26 cellular contexts compared by ENCODE assay signal in the genomic region with DNA sequence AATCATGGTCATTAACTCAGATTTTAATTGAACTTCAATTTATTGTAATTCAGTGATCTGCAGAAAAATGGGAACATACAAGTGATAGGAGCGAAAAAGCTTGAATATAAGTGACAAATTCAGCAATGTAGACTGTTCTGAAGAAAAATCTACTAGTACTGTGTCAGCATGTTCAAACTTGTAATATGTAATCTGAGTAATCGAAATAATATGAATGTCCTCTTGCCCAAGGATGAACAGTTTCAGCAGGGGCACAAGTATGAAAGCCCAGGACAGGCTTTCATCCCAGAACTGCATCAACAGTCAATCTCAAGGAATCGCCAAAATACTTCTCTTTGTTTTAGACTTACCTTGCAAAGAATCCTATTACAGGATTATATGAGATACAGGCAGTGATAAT.
DNase-seq lines count a peak whose midpoint lies in the region; FAIRE-seq and TF ChIP-seq lines count a peak whose summit lies in the region.
"Had no signal": no experiment of that assay in that cellular context is flagged by ENCODE, and none has a peak within 500 bp of the region (broad histone marks: within the 10 kb centered on the region; RNA-seq: fewer than 3 reads in every experiment).

No MANE protein-coding gene starts in this region.

- no peak overlapping the region for H3K14ac ChIP-seq in mesenchymal stem cell (ENCODE audit: low read length in 2 of 2)

- 100% methylated on average over 2 of the region's 3 CpGs for whole genome bisulfite sequencing in mesenchymal stem cell

- H3K4me1 Mint-ChIP-seq in CD8-positive, alpha-beta memory T cell, result no peaks in the 10 kb centered on the region
- H3K4me1 Mint-ChIP-seq: B cell had no signal

- FAIRE-seq in endothelial cell of umbilical vein (lab: Jason Lieb, UNC), result no peak

- peaks cover 24% of the 10 kb centered on the region for H3K4me1 ChIP-seq in ACC112 (ENCODE audit: control insufficient read depth, insufficient read depth, low read length, unreplicated experiment)
- peaks cover 29% of the 10 kb centered on the region for H3K4me1 ChIP-seq in endothelial cell of umbilical vein (ENCODE audit: control insufficient read depth, extremely low read depth, insufficient read depth, low read length)
- H3K4me1 ChIP-seq in mesenchymal stem cell (ENCODE audit: control insufficient read depth, insufficient read depth, low read depth, low read length), result no peaks in the 10 kb centered on the region
- H3K4me1 ChIP-seq in CD8-positive, alpha-beta memory T cell (ENCODE audit: insufficient read depth, low read length), result no peaks in the 10 kb centered on the region
- H3K4me1 ChIP-seq: colonic mucosa, left lung, parathyroid adenoma, right lobe of liver, tibial nerve had no signal

- intact Hi-C loops in endothelial cell of umbilical vein (cut with micrococcal nuclease), result loop anchor here (2.0 to 10.0 kb wide), 2 partner anchors 320 to 1824 kb away; no protein-coding TSS in a partner anchor

- H3K4me3 ChIP-seq in ACC112 (ENCODE audit: low read depth, low read length) (no peak overlapping the region), endothelial cell of umbilical vein (replicated peaks in 1 of 3; ENCODE audit: insufficient read depth in 1 of 3, low read depth in 1 of 3, low read length in 3 of 3) (no peak overlapping the region), mesenchymal stem cell (ENCODE audit: insufficient read depth in 1 of 2, low read depth in 1 of 2, low read length in 2 of 2) (peak overlapping the region in 1 of 2 experiments; percentile 13)
- no peak overlapping the region for H3K4me3 ChIP-seq in CD8-positive, alpha-beta memory T cell (ENCODE audit: low read length)
- H3K4me3 ChIP-seq: colonic mucosa, heart left ventricle, left lung, right lobe of liver, SK-N-MC, tibial nerve had no signal

- H3K27ac ChIP-seq in ACC112 (ENCODE audit: low read depth, low read length) (peak overlapping the region; percentile 98), endothelial cell of umbilical vein (ENCODE audit: insufficient read depth, low read depth, low read length) (peak overlapping the region; percentile 90), mesenchymal stem cell (ENCODE audit: low read length, poor library complexity, severe bottlenecking) (no peak overlapping the region)
- no peak overlapping the region for H3K27ac ChIP-seq in CD8-positive, alpha-beta memory T cell (ENCODE audit: low read depth, low read length)
- H3K27ac ChIP-seq: colonic mucosa, heart left ventricle, HL-60, left lung, parathyroid adenoma, right lobe of liver, SK-N-MC, tibial nerve had no signal

- no peak overlapping the region for H2BK5ac ChIP-seq in mesenchymal stem cell (ENCODE audit: low read depth, low read length, poor library complexity, severe bottlenecking)

- no peak overlapping the region for H4K91ac ChIP-seq in mesenchymal stem cell (ENCODE audit: low read length)

- no peak for TF ChIP-seq CTCF in endothelial cell of umbilical vein (IDR thresholded peaks at IDR 0.05; ENCODE audit: extremely low read depth in 1 of 2, insufficient read depth in 1 of 2, low read depth in 1 of 2, low read length in 2 of 2)

- no peak overlapping the region for H2BK120ac ChIP-seq in mesenchymal stem cell (ENCODE audit: low read depth, low read length)

- H3K23ac ChIP-seq in mesenchymal stem cell (ENCODE audit: low read length in 2 of 2), result no peak overlapping the region

- CTCF ChIA-PET in endothelial cell of umbilical vein (lab: Charles Lee), result interaction anchor here (0.7 to 1.7 kb wide), 5 partner anchors 8 to 156 kb away, joined by 4 to 6 read pairs (median 4); no protein-coding TSS in a partner anchor
- CTCF ChIA-PET in CD8-positive, alpha-beta memory T cell (lab: Charles Lee), result no interaction called here

- no peak overlapping the region for H2BK12ac ChIP-seq in mesenchymal stem cell (ENCODE audit: low read length in 2 of 2)

- no peak overlapping the region for H3K27ac Mint-ChIP-seq in CD8-positive, alpha-beta memory T cell
- H3K27ac Mint-ChIP-seq: B cell; nephron; stimulated activated naive CD8-positive, alpha-beta T cell treated with anti-CD3 and anti-CD28 coated beads, Interleukin-15, Interleukin-2, amounts not matched to agents 100 ng/mL and 50 ng/mL, for 24 hours had no signal

- H3K9ac ChIP-seq in endothelial cell of umbilical vein (replicated peaks; ENCODE audit: extremely low read depth, insufficient read depth, low read length), result peak overlapping the region; percentile 45
- H3K9ac ChIP-seq in mesenchymal stem cell (ENCODE audit: low read length), result peak overlapping the region; percentile 89
- H3K9ac ChIP-seq: parathyroid adenoma had no signal

- H3K27me3 ChIP-seq in ACC112 (ENCODE audit: insufficient read depth, low read length) (no peaks in the 10 kb centered on the region), endothelial cell of umbilical vein (ENCODE audit: control insufficient read depth in 2 of 2, insufficient read depth in 2 of 2, low read length in 2 of 2) (no peaks in the 10 kb centered on the region), mesenchymal stem cell (ENCODE audit: control insufficient read depth in 1 of 2, insufficient read depth in 1 of 2, low read length in 2 of 2) (no peaks in the 10 kb centered on the region)
- H3K27me3 ChIP-seq in CD8-positive, alpha-beta memory T cell (ENCODE audit: insufficient read depth, low read length, poor library complexity, severe bottlenecking), result no peaks in the 10 kb centered on the region
- H3K27me3 ChIP-seq: colonic mucosa, heart left ventricle, left lung, right lobe of liver, tibial nerve had no signal

- H3K4me2 ChIP-seq in endothelial cell of umbilical vein (ENCODE audit: insufficient read depth, low read length) (peak overlapping the region; percentile 82), mesenchymal stem cell (ENCODE audit: low read length, poor library complexity, severe bottlenecking) (no peak overlapping the region)

- no peak overlapping the region for H2BK15ac ChIP-seq in mesenchymal stem cell (ENCODE audit: low read depth, poor library complexity, severe bottlenecking)

- H3K79me2 ChIP-seq in ACC112 (ENCODE audit: control insufficient read depth, insufficient read depth, low read length, unreplicated experiment) (no peaks in the 10 kb centered on the region), endothelial cell of umbilical vein (ENCODE audit: control insufficient read depth, insufficient read depth, low read length) (no peaks in the 10 kb centered on the region)
- H3K79me2 ChIP-seq: parathyroid adenoma had no signal

- dilution Hi-C loops in endothelial cell of umbilical vein (cut with MboI; ENCODE audit: extremely low pct_ligation_motif_present, low sequenced_read_pairs), result no loop called here

- H3K9me3 ChIP-seq in endothelial cell of umbilical vein (replicated peaks; ENCODE audit: control insufficient read depth, insufficient read depth, low read length), result no peaks in the 10 kb centered on the region
- H3K9me3 ChIP-seq in mesenchymal stem cell (ENCODE audit: control insufficient read depth, low read length), result no peaks in the 10 kb centered on the region
- H3K9me3 ChIP-seq in CD8-positive, alpha-beta memory T cell (ENCODE audit: low read length), result no peaks in the 10 kb centered on the region
- H3K9me3 ChIP-seq: colonic mucosa, heart left ventricle, left lung, right lobe of liver, tibial nerve had no signal

- DNase-seq in LHCN-M2 (ENCODE audit: low read depth), result peak; percentile 45
- no peak for DNase-seq in endothelial cell of umbilical vein (ENCODE audit: low read depth, low spot score)
- no peak for DNase-seq in mesenchymal stem cell
- no peak for DNase-seq in CD8-positive, alpha-beta memory T cell
- DNase-seq in dedifferentiated amniotic fluid mesenchymal stem cell (ENCODE audit: extremely low spot score), result no peak
- DNase-seq in hippocampal formation (lab: John Stamatoyannopoulos, UW), result no peak
- DNase-seq in germinal center (ENCODE audit: low spot score), result no peak
- DNase-seq: 8988T; activated T-cell treated with anti-CD3 and anti-CD28 coated beads, Interleukin-2, amount 50 U/mL, for 4 hours; colonic mucosa; GF-D8; heart left ventricle; left lung; NCI-H1092; NCI-H187 treated with DMSO at 0.1 percent for 48 hours; NCI-H69; right lobe of liver; T-helper 2 cell had no signal

- H2AFZ ChIP-seq in ACC112 (ENCODE audit: low read length, unreplicated experiment), result peak overlapping the region; percentile 64
- no peak overlapping the region for H2AFZ ChIP-seq in endothelial cell of umbilical vein (ENCODE audit: low read depth, low read length)
- H2AFZ ChIP-seq in mesenchymal stem cell (ENCODE audit: low read depth, low read length), result no peak overlapping the region
- H2AFZ ChIP-seq: parathyroid adenoma had no signal

- H3K9me3 Mint-ChIP-seq in CD8-positive, alpha-beta memory T cell, result peaks cover 0 to 33% (median 3%) of the 10 kb centered on the region in 5 donors
- H3K9me3 Mint-ChIP-seq: nephron had no signal

- H3K27me3 Mint-ChIP-seq in CD8-positive, alpha-beta memory T cell, result no peaks in the 10 kb centered on the region
- H3K27me3 Mint-ChIP-seq: B cell; stimulated activated naive CD8-positive, alpha-beta T cell treated with anti-CD3 and anti-CD28 coated beads, Interleukin-15, Interleukin-2, amounts not matched to agents 100 ng/mL and 50 ng/mL, for 24 hours had no signal

- no TSS peak for BruUV-seq in endothelial cell of umbilical vein (replicated peaks; lab: Mats Ljungman, UMichigan)

- no peak overlapping the region for H3K4ac ChIP-seq in mesenchymal stem cell (ENCODE audit: low read depth in 1 of 2, low read length in 2 of 2)

- H3K36me3 ChIP-seq in ACC112 (ENCODE audit: insufficient read depth, low read length) (no peaks in the 10 kb centered on the region), endothelial cell of umbilical vein (ENCODE audit: control insufficient read depth in 2 of 2, extremely low read depth in 1 of 2, insufficient read depth in 2 of 2, low read length in 2 of 2) (no peaks in the 10 kb centered on the region), mesenchymal stem cell (ENCODE audit: control insufficient read depth in 1 of 2, insufficient read depth in 2 of 2, low read depth in 1 of 2, low read length in 2 of 2) (no peaks in the 10 kb centered on the region)
- no peaks in the 10 kb centered on the region for H3K36me3 ChIP-seq in CD8-positive, alpha-beta memory T cell (ENCODE audit: insufficient read depth, low read length)
- H3K36me3 ChIP-seq: colonic mucosa, heart left ventricle, left lung, right lobe of liver, tibial nerve had no signal

- H3K4me3 Mint-ChIP-seq in CD8-positive, alpha-beta memory T cell, result no peak overlapping the region
- H3K4me3 Mint-ChIP-seq: activated T-cell treated with anti-CD3 and anti-CD28 coated beads, Interleukin-2, amount 50 U/mL, for 4 hours; B cell; nephron; stimulated activated naive CD8-positive, alpha-beta T cell treated with anti-CD3 and anti-CD28 coated beads, Interleukin-15, Interleukin-2, amounts not matched to agents 100 ng/mL and 50 ng/mL, for 24 hours had no signal

- no peak overlapping the region for H2AK5ac ChIP-seq in mesenchymal stem cell (ENCODE audit: low read length, severe bottlenecking)

- H3K79me1 ChIP-seq in mesenchymal stem cell (replicated peaks; ENCODE audit: low read length, poor library complexity, severe bottlenecking), result no peaks in the 10 kb centered on the region

- H4K8ac ChIP-seq in mesenchymal stem cell (ENCODE audit: low read length), result no peak overlapping the region

- H4K20me1 ChIP-seq in endothelial cell of umbilical vein (replicated peaks; ENCODE audit: control insufficient read depth, extremely low read depth, insufficient read depth, low read length), result no peaks in the 10 kb centered on the region

- POLR2A ChIA-PET in endothelial cell of umbilical vein (lab: Charles Lee), result no interaction called here
- POLR2A ChIA-PET in CD8-positive, alpha-beta memory T cell (lab: Charles Lee), result no interaction called here

- no peaks in the 10 kb centered on the region for H3K9me1 ChIP-seq in endothelial cell of umbilical vein (replicated peaks; ENCODE audit: control insufficient read depth, extremely low read depth, insufficient read depth, low read length)

- no peaks in the 10 kb centered on the region for H3K36me3 Mint-ChIP-seq in CD8-positive, alpha-beta memory T cell

- TF ChIP-seq POLR2A in endothelial cell of umbilical vein (IDR thresholded peaks at IDR 0.05; ENCODE audit: low read depth, low read length), result no peak

- H3K18ac ChIP-seq in mesenchymal stem cell (ENCODE audit: low read depth in 1 of 2, low read length in 2 of 2), result no peak overlapping the region

Comparison
In these comparisons a context has a peak if more than half of its experiments do, and no peak if none do; other contexts are left out.
1. H3K27ac ChIP-seq: peak in ACC112 (single experiment) and endothelial cell of umbilical vein (single experiment); none in mesenchymal stem cell (single experiment) and CD8-positive, alpha-beta memory T cell (single experiment).